ENCODE assay signal across 10 cellular contexts in the genomic region with DNA sequence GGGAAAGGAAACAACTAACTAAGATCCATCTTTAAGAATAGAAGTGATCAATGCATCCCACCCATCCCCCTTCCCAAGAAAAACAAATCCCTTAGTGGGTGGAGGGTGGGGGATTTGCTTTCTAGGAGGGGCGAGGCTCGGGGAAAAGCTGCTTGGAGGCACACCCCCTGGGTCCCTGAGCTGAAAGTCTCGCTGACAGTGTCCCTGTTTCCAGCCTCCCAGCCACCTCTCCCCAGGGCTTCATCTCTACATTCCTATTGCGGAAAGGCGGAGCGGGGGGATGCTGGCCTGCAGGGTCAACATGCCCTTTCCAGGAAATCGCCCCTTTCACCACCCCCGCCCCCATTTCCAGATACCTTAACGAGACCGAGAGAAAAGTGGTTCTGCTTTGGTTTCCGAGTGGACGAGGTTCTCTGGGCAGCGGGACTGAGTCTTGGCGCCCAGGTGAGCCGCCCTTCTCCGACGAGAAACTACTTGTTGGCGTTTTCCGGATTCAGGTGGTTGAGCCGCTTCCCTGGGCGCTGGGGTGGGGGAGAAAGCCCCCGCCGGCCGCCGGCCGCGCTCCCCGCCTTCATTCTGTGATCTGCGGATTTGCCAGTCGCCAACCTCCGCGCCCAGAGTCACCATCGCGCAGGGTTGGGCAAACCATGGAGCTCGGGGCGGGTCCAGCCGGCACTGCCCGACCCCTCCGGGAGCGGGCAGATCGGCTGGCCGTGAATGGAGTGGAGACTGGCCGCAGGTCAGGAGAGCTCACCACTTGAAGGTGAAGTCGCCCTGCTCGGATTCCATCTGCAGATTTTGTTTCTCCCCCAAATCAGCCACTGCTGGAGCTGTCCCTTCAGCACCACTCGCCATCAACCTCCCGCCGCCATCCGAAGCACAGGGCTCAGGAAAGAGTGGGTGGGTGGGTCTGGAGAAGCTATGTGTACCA. TPM values are rescaled to one million over a fixed set of nuclear protein-coding genes. Genes with fewer than 3 reads are reported as not detected.
A peak's percentile ranks its signal among the peaks of the same experiment; 100 is the strongest.
DNase-seq lines count a peak whose midpoint lies in the region; ATAC-seq, FAIRE-seq and TF ChIP-seq lines count a peak whose summit lies in the region.
"Had no signal": no experiment of that assay in that cellular context is flagged by ENCODE, and none has a peak within 500 bp of the region (broad histone marks: within the 10 kb centered on the region; RNA-seq: fewer than 3 reads in every experiment).

No MANE protein-coding gene starts in this region.

- no peak for TF ChIP-seq CTCF in RWPE1 (conservative IDR thresholded peaks at IDR 0.05; ENCODE audit: low read depth)
- TF ChIP-seq CTCF in fibroblast of villous mesenchyme (IDR thresholded peaks at IDR 0.05; ENCODE audit: insufficient read depth, low read depth, low read length): no peak

- ATAC-seq in GM21619 (IDR thresholded peaks at IDR 0.05; ENCODE audit: unreplicated experiment): no peak

- FAIRE-seq in GM12891 (lab: Jason Lieb, UNC): no peak
- FAIRE-seq: A204.1 had no signal

- H3K27ac ChIP-seq in RWPE1: no peak overlapping the region
- H3K27ac ChIP-seq: heart left ventricle had no signal

- CTCF ChIA-PET in RWPE1 (lab: Yijun Ruan, JAX): no interaction called here

- no peak overlapping the region for H3K4me3 ChIP-seq in fibroblast of villous mesenchyme (ENCODE audit: low read depth, low read length)
- H3K4me3 ChIP-seq: heart left ventricle had no signal

- peak; percentile 78 for DNase-seq in DMS53 (lab: John Stamatoyannopoulos, UW)
- DNase-seq in DMS53 treated with DMSO at 0.1 percent for 48 hours (lab: John Stamatoyannopoulos, UW; ENCODE audit: unreplicated experiment): no peak
- DNase-seq in RWPE1 (ENCODE audit: low spot score): peak; percentile 28
- DNase-seq in fibroblast of villous mesenchyme (ENCODE audit: low read depth): peak; percentile 16
- DNase-seq in stimulated activated CD4-positive, alpha-beta T cell treated with anti-CD3 and anti-CD28 coated beads, Interleukin-1b, Interleukin-23, amount 100 ng/mL, for 48 hours: peak; percentile 9
- no peak for DNase-seq in medulla oblongata (ENCODE audit: extremely low spot score)
- no peak for DNase-seq in GM12891 (ENCODE audit: insufficient read length, low spot score)

- POLR2A ChIA-PET in RWPE1 (lab: Yijun Ruan, JAX; ENCODE audit: low non-redundant PET): no interaction called here

- no peak for TF ChIP-seq POLR2A in GM12891 (IDR thresholded peaks at IDR 0.05; ENCODE audit: low read depth, low read length)

TF ChIP-seq in GM12891, 5 proteins besides CTCF, POLR2A, EP300 and RAD21:
- TF ChIP-seq SPI1 (IDR thresholded peaks at IDR 0.05; ENCODE audit: low read depth, low read length): no peak
- no peak for TF ChIP-seq PAX5 (IDR thresholded peaks at IDR 0.05; ENCODE audit: insufficient read depth, low read length, severe bottlenecking)
TF ChIP-seq in GM12891: peak in this region for 0.

RNA-seq across cellular contexts. Expression of a gene that starts 0.5 kb away (rescaled TPM):
- 0.43 TPM in 1 of 2 replicates, not detected in the other for total RNA-seq in fibroblast of villous mesenchyme
- polyA plus RNA-seq in GM12891 (2012; ENCODE audit: low read depth, missing spikeins): not detected
- total RNA-seq: heart left ventricle had no signal
- polyA plus RNA-seq: heart left ventricle had no signal

Comparison
In these comparisons a context has a peak if more than half of its experiments do, and no peak if none do; other contexts are left out.
1. DNase-seq: peak in DMS53 (single experiment), RWPE1 (single experiment), fibroblast of villous mesenchyme (single experiment) and stimulated activated CD4-positive, alpha-beta T cell treated with anti-CD3 and anti-CD28 coated beads, Interleukin-1b, Interleukin-23, amount 100 ng/mL, for 48 hours (single experiment); none in DMS53 treated with DMSO at 0.1 percent for 48 hours (single experiment), medulla oblongata (single experiment) and GM12891 (single experiment).